In the genomic region with DNA sequence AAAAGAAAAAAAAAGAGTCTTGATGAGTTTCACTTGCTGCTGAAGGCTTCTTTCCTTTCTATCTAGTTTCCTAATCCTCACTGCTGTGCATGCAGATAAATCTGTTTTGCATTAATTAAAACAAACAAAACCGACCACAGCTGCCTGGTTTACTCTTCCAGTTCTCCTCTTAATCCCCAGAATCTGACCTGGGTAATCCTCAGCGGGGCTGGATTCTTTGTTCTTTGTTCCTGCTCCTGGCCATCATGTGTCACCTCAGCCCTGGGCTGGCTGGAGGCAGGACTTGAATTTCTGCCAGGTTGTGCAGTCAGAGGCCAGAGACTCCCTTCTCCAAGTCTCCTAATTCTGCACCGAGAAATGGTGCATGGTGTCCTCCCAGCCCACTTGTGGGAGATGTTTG, we compare ENCODE assay signal across 11 cellular contexts. TPM values are rescaled to one million over a fixed set of nuclear protein-coding genes. Genes with fewer than 3 reads are reported as not detected.
DNase-seq lines count a peak whose midpoint lies in the region; ATAC-seq and TF ChIP-seq lines count a peak whose summit lies in the region.
"Had no signal": no experiment of that assay in that cellular context is flagged by ENCODE, and none has a peak within 500 bp of the region (broad histone marks: within the 10 kb centered on the region; RNA-seq: fewer than 3 reads in every experiment).

No MANE protein-coding gene starts in this region.

- H3K4me3 ChIP-seq in HAP-1, result no peak overlapping the region

- H3K36me3 Mint-ChIP-seq in activated naive CD8-positive, alpha-beta T cell treated with anti-CD3 and anti-CD28 coated beads, Interleukin-2, amount 50 U/mL, for 24 hours (ENCODE audit: low read depth), result no peaks in the 10 kb centered on the region
- H3K36me3 Mint-ChIP-seq: activated naive CD8-positive, alpha-beta T cell had no signal

- DNase-seq in AG20443 (ENCODE audit: low spot score) (peak; percentile 19), HAP-1 (ENCODE audit: low spot score in 2 of 2) (peak; percentile 60 to 78), SK-MEL-5 (ENCODE audit: low read depth, low spot score) (peak; percentile 51), kidney tubule cell (ENCODE audit: low spot score) (peak; percentile 29), erythroblast (lab: John Stamatoyannopoulos, UW) (no peak), cerebellar nuclear complex (lab: John Stamatoyannopoulos, UW) (no peak)
- DNase-seq in activated naive CD8-positive, alpha-beta T cell treated with anti-CD3 and anti-CD28 coated beads, Interleukin-2, amount 50 U/mL, for 24 hours, result no peak
- DNase-seq: central memory CD4-positive, alpha-beta T cell had no signal

- H3K9me3 Mint-ChIP-seq in activated naive CD8-positive, alpha-beta T cell treated with anti-CD3 and anti-CD28 coated beads, Interleukin-2, amount 50 U/mL, for 24 hours, result no peaks in the 10 kb centered on the region

- no peak for ATAC-seq in GM21360 (IDR thresholded peaks at IDR 0.05; ENCODE audit: unreplicated experiment)
- ATAC-seq in activated naive CD8-positive, alpha-beta T cell treated with anti-CD3 and anti-CD28 coated beads, Interleukin-2, amount 50 U/mL, for 24 hours, result no peak

- 0 out of 2 replicates have a peak, but pooled peaks cover 3% of the 10 kb centered on the region for H3K27me3 ChIP-seq in HAP-1 (ENCODE audit: low read depth)

- TF ChIP-seq POLR2A in erythroblast (IDR thresholded peaks at IDR 0.05; ENCODE audit: low read length), result no peak

- no peak overlapping the region for H3K4me3 Mint-ChIP-seq in activated naive CD8-positive, alpha-beta T cell treated with anti-CD3 and anti-CD28 coated beads, Interleukin-2, amount 50 U/mL, for 24 hours
- H3K4me3 Mint-ChIP-seq: activated naive CD8-positive, alpha-beta T cell had no signal

- in situ Hi-C loops in HAP-1 (cut with MboI; ENCODE audit: low sequenced_read_pairs) (no loop called here), SK-MEL-5 (cut with HindIII; ENCODE audit: low pct_unique_long_range_greater_than_20kb, low sequenced_read_pairs) (no loop called here)

- H3K27ac Mint-ChIP-seq in activated naive CD8-positive, alpha-beta T cell treated with anti-CD3 and anti-CD28 coated beads, Interleukin-2, amount 50 U/mL, for 24 hours, result no peak overlapping the region
- H3K27ac Mint-ChIP-seq: activated naive CD8-positive, alpha-beta T cell had no signal

- no peaks in the 10 kb centered on the region for H3K36me3 ChIP-seq in HAP-1 (replicated peaks)

- no peaks in the 10 kb centered on the region for H3K9me3 ChIP-seq in HAP-1

- H3K4me1 ChIP-seq in HAP-1, result peaks cover 3% of the 10 kb centered on the region; the same call in 1 of the 2 replicates

- no peaks in the 10 kb centered on the region for H3K4me1 Mint-ChIP-seq in activated naive CD8-positive, alpha-beta T cell treated with anti-CD3 and anti-CD28 coated beads, Interleukin-2, amount 50 U/mL, for 24 hours

- H3K27me3 Mint-ChIP-seq in activated naive CD8-positive, alpha-beta T cell treated with anti-CD3 and anti-CD28 coated beads, Interleukin-2, amount 50 U/mL, for 24 hours, result peaks cover 17% of the 10 kb centered on the region

RNA-seq across cellular contexts. Expression of gene CYP4F8, which starts 52.2 kb away (rescaled TPM):
- not detected in 2 replicates for total RNA-seq in SK-MEL-5 (2014; rRNA removed; shearing (Covaris generic))
- polyA plus RNA-seq in SK-MEL-5 (2015; cell fraction: cytosol; rRNA removed), result not detected in 2 replicates
- polyA plus RNA-seq in SK-MEL-5 (2015; cell fraction: nucleus; rRNA removed), result not detected in 2 replicates
- total RNA-seq: skeletal muscle tissue had no signal

RNA-seq across cellular contexts. Expression of gene CYP4F22, which starts 54.5 kb away (rescaled TPM):
- not detected in 2 replicates for total RNA-seq in SK-MEL-5 (2014; rRNA removed; shearing (Covaris generic))
- not detected in 2 replicates for polyA plus RNA-seq in SK-MEL-5 (2015; cell fraction: cytosol; rRNA removed)
- not detected in 2 replicates for polyA plus RNA-seq in SK-MEL-5 (2015; cell fraction: nucleus; rRNA removed)
- total RNA-seq: skeletal muscle tissue had no signal

Comparison
In these comparisons a context has a peak if more than half of its experiments do, and no peak if none do; other contexts are left out.
1. DNase-seq: peak in AG20443 (single experiment), HAP-1 (2 of 2), SK-MEL-5 (single experiment) and kidney tubule cell (single experiment); none in erythroblast (0 of 2), activated naive CD8-positive, alpha-beta T cell treated with anti-CD3 and anti-CD28 coated beads, Interleukin-2, amount 50 U/mL, for 24 hours (single experiment) and cerebellar nuclear complex (0 of 2).